In genomic region chr20:47167846-47168245, GRCh38 we compare ENCODE assay signal across 24 cellular contexts.
DNase-seq lines count a peak whose midpoint lies in the region; FAIRE-seq and TF ChIP-seq lines count a peak whose summit lies in the region.
"Had no signal": no experiment of that assay in that cellular context is flagged by ENCODE, and none has a peak within 500 bp of the region (broad histone marks: within the 10 kb centered on the region; RNA-seq: fewer than 3 reads in every experiment).

No MANE protein-coding gene starts in this region.

- H3K9me3 Mint-ChIP-seq in H9 (peaks cover 0 to 5% of the 10 kb centered on the region in 2 experiments; a peak in 4 of 5 replicates), neural progenitor cell (peaks cover 3% of the 10 kb centered on the region), immature natural killer cell (no peaks in the 10 kb centered on the region)
- H3K9me3 Mint-ChIP-seq: CD8-positive, alpha-beta memory T cell; IgD-negative memory B cell had no signal

- H3K56ac ChIP-seq in H9 (ENCODE audit: insufficient read length, low read depth, low read length): no peak overlapping the region
- no peak overlapping the region for H3K56ac ChIP-seq in H1 (replicated peaks; ENCODE audit: insufficient read length, low read depth, low read length)

- H3K18ac ChIP-seq in H9 (ENCODE audit: insufficient read length, low read depth, low read length): no peak overlapping the region
- H3K18ac ChIP-seq in H1 (ENCODE audit: extremely low read depth, low read length): no peak overlapping the region

- H2BK5ac ChIP-seq in H9 (ENCODE audit: insufficient read length, low read length): no peak overlapping the region
- no peak overlapping the region for H2BK5ac ChIP-seq in H1 (ENCODE audit: low read depth, low read length)

- no peaks in the 10 kb centered on the region for H3K27me3 ChIP-seq in H9 (ENCODE audit: insufficient read depth, low read length)
- H3K27me3 ChIP-seq in H1 (replicated peaks in 1 of 4; ENCODE audit: control insufficient read depth in 3 of 4, extremely low read depth in 1 of 4, insufficient read depth in 3 of 4, low read length in 3 of 4): no peaks in the 10 kb centered on the region
- no peaks in the 10 kb centered on the region for H3K27me3 ChIP-seq in neural progenitor cell

- H4K5ac ChIP-seq in H9 (ENCODE audit: insufficient read length, low read depth, low read length) (no peak overlapping the region), H1 (ENCODE audit: insufficient read length, low read depth, low read length) (no peak overlapping the region)

- no peaks in the 10 kb centered on the region for H3K4me1 ChIP-seq in H9 (ENCODE audit: insufficient read depth, low read length)
- peaks cover 0 to 3% (median 0%) of the 10 kb centered on the region in 4 experiments; a peak in 1 of 7 replicates for H3K4me1 ChIP-seq in H1 (replicated peaks in 1 of 4; ENCODE audit: control insufficient read depth in 3 of 4, insufficient read depth in 4 of 4, low read length in 3 of 4)
- H3K4me1 ChIP-seq in neural progenitor cell: peaks cover 8% of the 10 kb centered on the region
- H3K4me1 ChIP-seq: BE2C had no signal

- H2BK20ac ChIP-seq in H9 (ENCODE audit: low read depth, low read length, poor library complexity, severe bottlenecking): no peak overlapping the region
- no peak overlapping the region for H2BK20ac ChIP-seq in H1 (ENCODE audit: low read length)

- peaks cover 3% of the 10 kb centered on the region for H3K27me3 Mint-ChIP-seq in H9 (ENCODE audit: low read depth)
- H3K27me3 Mint-ChIP-seq in neural progenitor cell (ENCODE audit: insufficient read depth, low read depth): peaks cover 15% of the 10 kb centered on the region
- H3K27me3 Mint-ChIP-seq in immature natural killer cell (ENCODE audit: low read depth in 3 of 3): peaks cover 2 to 3% (median 2%) of the 10 kb centered on the region in 3 donors

- H3T11ph ChIP-seq in H9 (ENCODE audit: low read length): no peak overlapping the region

- TF ChIP-seq RAD21 in H1 (IDR thresholded peaks at IDR 0.05 in 1 of 2, conservative IDR thresholded peaks at IDR 0.05 in 1 of 2; ENCODE audit: low read depth in 2 of 2, low read length in 2 of 2): no peak

- H3K4ac ChIP-seq in H9 (ENCODE audit: low read depth, low read length) (no peak overlapping the region), H1 (replicated peaks; ENCODE audit: insufficient read length, low read depth, low read length) (no peak overlapping the region)

- H2BK12ac ChIP-seq in H9 (ENCODE audit: insufficient read length, low read depth, low read length): no peak overlapping the region
- no peak overlapping the region for H2BK12ac ChIP-seq in H1 (ENCODE audit: low read depth, low read length)

- no peaks in the 10 kb centered on the region for H4K20me1 ChIP-seq in H9 (ENCODE audit: control insufficient read depth, insufficient read depth, insufficient read length)
- H4K20me1 ChIP-seq in H1 (replicated peaks in 1 of 2; ENCODE audit: control insufficient read depth in 1 of 2, insufficient read depth in 2 of 2, low read length in 2 of 2): no peaks in the 10 kb centered on the region
- no peaks in the 10 kb centered on the region for H4K20me1 ChIP-seq in neural progenitor cell (ENCODE audit: low read depth)

- H3K79me1 ChIP-seq in H9 (ENCODE audit: insufficient read depth, low read depth, low read length, poor library complexity, severe bottlenecking) (no peaks in the 10 kb centered on the region), H1 (ENCODE audit: low read depth, low read length) (no peaks in the 10 kb centered on the region)

- FAIRE-seq in H1 (lab: Jason Lieb, UNC): no peak
- FAIRE-seq: A204.1, G401.6, GM12891, GM19239, H54, HepG2 had no signal

- H3K4me2 ChIP-seq in H9 (ENCODE audit: insufficient read depth, insufficient read length, low read length) (no peak overlapping the region), H1 (ENCODE audit: insufficient read depth in 1 of 2, low read depth in 2 of 2, low read length in 2 of 2) (no peak overlapping the region), neural progenitor cell (no peak overlapping the region)

- H3K23me2 ChIP-seq in H9 (ENCODE audit: insufficient read length, low read depth, low read length, poor library complexity, severe bottlenecking): no peaks in the 10 kb centered on the region
- no peaks in the 10 kb centered on the region for H3K23me2 ChIP-seq in H1 (ENCODE audit: low read depth, low read length)

- 0 out of 2 replicates have a peak overlapping the region, but pooled peaks have one; percentile 55 for H3K14ac ChIP-seq in H9 (ENCODE audit: insufficient read depth, low read length)
- H3K14ac ChIP-seq in H1 (ENCODE audit: insufficient read length): no peak overlapping the region

- H2AK5ac ChIP-seq in H9 (ENCODE audit: insufficient read length, low read length) (no peak overlapping the region), H1 (ENCODE audit: low read depth, low read length) (no peak overlapping the region)

- H3K4me1 Mint-ChIP-seq in H9 (peaks cover 3 to 13% of the 10 kb centered on the region in 2 experiments; a peak in 2 of 4 replicates), neural progenitor cell (peaks cover 15% of the 10 kb centered on the region), immature natural killer cell (no peaks in the 10 kb centered on the region)
- H3K4me1 Mint-ChIP-seq: CD4-positive, CD25-positive, alpha-beta regulatory T cell; CD8-positive, alpha-beta memory T cell had no signal

- no peaks in the 10 kb centered on the region for H3K9me3 ChIP-seq in H9 (ENCODE audit: control insufficient read depth, low read depth, low read length)
- no peaks in the 10 kb centered on the region for H3K9me3 ChIP-seq in H1 (ENCODE audit: insufficient read depth in 2 of 2, low read depth in 1 of 2, low read length in 1 of 2)
- no peaks in the 10 kb centered on the region for H3K9me3 ChIP-seq in neural progenitor cell (ENCODE audit: low read depth)

- CTCF ChIA-PET in H1 (lab: Charles Lee; ENCODE audit: partially characterized antibody): interaction anchor here (1.2 kb wide), 1 partner anchor 412 kb away, joined by 4 read pairs; no protein-coding TSS in a partner anchor

- TF ChIP-seq CTCF in H9 (conservative IDR thresholded peaks at IDR 0.05) (no peak), H1 (IDR thresholded peaks at IDR 0.05; ENCODE audit: control extremely low read depth in 1 of 3, insufficient read depth in 1 of 3, low read depth in 1 of 3, low read length in 3 of 3) (no peak), neural progenitor cell (IDR thresholded peaks at IDR 0.05) (no peak)

- H2BK120ac ChIP-seq in H9 (ENCODE audit: low read depth, low read length, poor library complexity, severe bottlenecking) (no peak overlapping the region), H1 (replicated peaks; ENCODE audit: low read depth, low read length) (no peak overlapping the region)

- H3K9ac ChIP-seq in H9 (ENCODE audit: extremely low read depth, insufficient read length, low read length) (no peak overlapping the region), H1 (replicated peaks in 1 of 4; ENCODE audit: extremely low read depth in 1 of 4, low read depth in 3 of 4, low read length in 3 of 4) (no peak overlapping the region), neural progenitor cell (no peak overlapping the region)

- peaks cover 0 to 5% (median 3%) of the 10 kb centered on the region in 3 experiments; a peak in 5 of 7 replicates for H3K36me3 Mint-ChIP-seq in H9 (ENCODE audit: insufficient read depth in 1 of 3, low read depth in 3 of 3)
- no peaks in the 10 kb centered on the region for H3K36me3 Mint-ChIP-seq in neural progenitor cell
- H3K36me3 Mint-ChIP-seq in immature natural killer cell: no peaks in the 10 kb centered on the region
- H3K36me3 Mint-ChIP-seq: CD4-positive, CD25-positive, alpha-beta regulatory T cell; CD8-positive, alpha-beta memory T cell had no signal

- POLR2A ChIA-PET in H1 (lab: Charles Lee; ENCODE audit: partially characterized antibody): no interaction called here

- H2BK15ac ChIP-seq in H9 (ENCODE audit: low read depth, low read length): no peak overlapping the region
- H2BK15ac ChIP-seq in H1 (ENCODE audit: low read length): no peak overlapping the region

- H3F3A ChIP-seq in neural progenitor cell (ENCODE audit: low read depth): peaks cover 5% of the 10 kb centered on the region

- no peak for TF ChIP-seq EP300 in H1 (IDR thresholded peaks at IDR 0.05; ENCODE audit: borderline replicate concordance in 1 of 2, low read depth in 2 of 2, low read length in 2 of 2)

- H3K27ac ChIP-seq in H9 (ENCODE audit: insufficient read length, low read depth, low read length): no peak overlapping the region
- no peak overlapping the region for H3K27ac ChIP-seq in H1 (ENCODE audit: low read depth, low read length)
- H3K27ac ChIP-seq in neural progenitor cell: no peak overlapping the region

- no peak overlapping the region for H4K8ac ChIP-seq in H9 (replicated peaks; ENCODE audit: insufficient read length, low read depth, low read length)
- peak overlapping the region; percentile 45; the same call in 1 of the 2 replicates for H4K8ac ChIP-seq in H1 (ENCODE audit: extremely low read depth, insufficient read depth, low read length)

- no peak overlapping the region for H4K91ac ChIP-seq in H9 (ENCODE audit: insufficient read length, low read depth, low read length)
- H4K91ac ChIP-seq in H1 (replicated peaks; ENCODE audit: insufficient read length, low read length): no peak overlapping the region

- H3K4me3 Mint-ChIP-seq in H9: no peak overlapping the region
- H3K4me3 Mint-ChIP-seq in neural progenitor cell: no peak overlapping the region
- H3K4me3 Mint-ChIP-seq in immature natural killer cell: no peak overlapping the region
- H3K4me3 Mint-ChIP-seq: CD4-positive, CD25-positive, alpha-beta regulatory T cell; CD8-positive, alpha-beta memory T cell; IgD-negative memory B cell had no signal

- H3K4me3 ChIP-seq in H1 (ENCODE audit: extremely low read depth in 1 of 4, insufficient read depth in 2 of 4, low read depth in 3 of 4, low read length in 4 of 4) (no peak overlapping the region), neural progenitor cell (no peak overlapping the region)

- no peak overlapping the region for H3K23ac ChIP-seq in H9 (ENCODE audit: insufficient read length, low read depth, low read length)
- H3K23ac ChIP-seq in H1 (ENCODE audit: insufficient read length): no peak overlapping the region

- no CpG with 5 or more reads among the region's 9 CpGs for WGBS in H9 (ENCODE audit: extremely low coverage, insufficient read length, low lambda C conversion rate)
- WGBS in H1 (ENCODE audit: extremely low coverage in 1 of 2, insufficient coverage in 1 of 2, insufficient read length in 1 of 2, insufficient replicate concordance in 2 of 2, low coverage in 1 of 2, low lambda C conversion rate in 2 of 2, missing lambda C conversion rate in 1 of 2), 2 experiments: 82% methylated on average over 9 of the region's 9 CpGs; no CpG with 5 or more reads in 1 of the 2 experiments

- H2AFZ ChIP-seq in H9 (ENCODE audit: low read length) (no peak overlapping the region), H1 (ENCODE audit: low read length) (no peak overlapping the region), neural progenitor cell (replicated peaks) (no peak overlapping the region)

- no peaks in the 10 kb centered on the region for H3K79me2 ChIP-seq in H9 (ENCODE audit: insufficient read depth, low read length)
- H3K79me2 ChIP-seq in H1 (ENCODE audit: control insufficient read depth in 1 of 2, insufficient read depth in 2 of 2, low read length in 2 of 2): no peaks in the 10 kb centered on the region
- H3K79me2 ChIP-seq in neural progenitor cell (ENCODE audit: low read depth): no peaks in the 10 kb centered on the region

- no peak for DNase-seq in H9
- DNase-seq in H1 (ENCODE audit: low read depth in 1 of 2, low spot score in 2 of 2): no peak
- DNase-seq in neural progenitor cell (ENCODE audit: low spot score): peak; percentile 26
- no peak for DNase-seq in foreskin melanocyte
- no peak for DNase-seq in immature natural killer cell
- no peak for DNase-seq in T-helper 2 cell
- DNase-seq in activated CD4-positive, alpha-beta T cell treated with anti-CD3 and anti-CD28 coated beads for 1 hour: no peak
- DNase-seq: ACHN; BE2C; C1 segment of cervical spinal cord; CD4-positive, CD25-positive, alpha-beta regulatory T cell; CD8-positive, alpha-beta memory T cell; COR-L47; DMS 273 treated with DMSO at 0.1 percent for 48 hours; DMS53; DND-41; EL had no signal

- H3K36me3 ChIP-seq in H1 (ENCODE audit: control insufficient read depth in 2 of 4, insufficient read depth in 4 of 4, low read length in 3 of 4) (no peaks in the 10 kb centered on the region), neural progenitor cell (no peaks in the 10 kb centered on the region)
- H3K36me3 ChIP-seq: BE2C had no signal

- H3K27ac Mint-ChIP-seq in H9 (no peak overlapping the region; a peak in 1 of 7 replicates), neural progenitor cell (peak overlapping the region; percentile 37), immature natural killer cell (no peak overlapping the region)
- H3K27ac Mint-ChIP-seq: CD4-positive, CD25-positive, alpha-beta regulatory T cell; IgD-negative memory B cell had no signal

- no peak for TF ChIP-seq POLR2A in H1 (IDR thresholded peaks at IDR 0.05; ENCODE audit: control extremely low read depth in 1 of 2, low read depth in 2 of 2, low read length in 2 of 2)
